5 cellular contexts compared by ENCODE assay signal in the genomic region with DNA sequence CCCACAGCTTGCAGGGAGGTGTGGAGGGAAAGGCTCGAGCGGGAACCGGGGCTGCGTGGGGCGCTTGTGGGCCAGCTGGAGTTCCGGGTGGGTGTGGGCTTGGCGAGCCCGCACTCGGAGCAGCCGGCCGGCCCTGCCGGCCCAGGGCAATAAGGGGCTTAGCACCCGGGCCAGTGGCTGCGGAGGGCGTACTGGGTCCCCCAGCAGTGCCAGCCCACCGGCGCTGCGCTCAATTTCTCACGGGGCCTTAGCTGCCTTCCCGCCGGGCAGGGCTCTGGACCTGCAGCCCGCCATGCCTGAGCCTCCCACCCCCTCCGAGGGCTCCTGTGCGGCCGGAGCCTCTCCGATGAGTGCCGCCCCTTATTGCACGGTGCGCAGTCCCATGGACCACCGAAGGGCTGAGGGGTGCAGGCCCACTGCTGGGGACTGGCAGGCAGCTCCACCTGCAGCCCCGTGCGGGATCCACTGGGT.
"Had no signal": no experiment of that assay in that cellular context is flagged by ENCODE, and none has a peak within 500 bp of the region (broad histone marks: within the 10 kb centered on the region; RNA-seq: fewer than 3 reads in every experiment).

No MANE protein-coding gene starts in this region.

- ATAC-seq: GM23338 had no signal

- H3K4me1 Mint-ChIP-seq: GM23338, H9 had no signal

- H3K4me3 ChIP-seq: GM23338 had no signal

- H3K4me3 Mint-ChIP-seq: GM23338, H9 had no signal

- H3K27ac Mint-ChIP-seq: GM23338, H9 had no signal

- DNase-seq: H9, HCEC 1CT, IMR-90, KBM-7 had no signal
